8 cellular contexts compared by ENCODE assay signal in genomic region chr12:89162704-89163261, GRCh38.
DNase-seq lines count a peak whose midpoint lies in the region; ATAC-seq and TF ChIP-seq lines count a peak whose summit lies in the region.

No MANE protein-coding gene starts in this region.

- peak overlapping the region; percentile 24; the same call in 1 of the 2 replicates for H3K4me2 ChIP-seq in OCI-LY3 (ENCODE audit: low read length)

- peaks cover 4% of the 10 kb centered on the region for H3K4me1 Mint-ChIP-seq in activated naive CD8-positive, alpha-beta T cell treated with anti-CD3 and anti-CD28 coated beads for 36 hours

- H3K9ac ChIP-seq in OCI-LY3 (ENCODE audit: low read length), result no peak overlapping the region

- TF ChIP-seq CTCF in OCI-LY3 (IDR thresholded peaks at IDR 0.05; ENCODE audit: low read depth, low read length), result no peak

- no peak overlapping the region for H2AFZ ChIP-seq in OCI-LY3 (ENCODE audit: low read depth, low read length)

- H3K4me3 ChIP-seq in OCI-LY3 (ENCODE audit: low read length), result no peak overlapping the region
- H3K4me3 ChIP-seq in H7 (ENCODE audit: insufficient read depth, low read depth, low read length), result no peak overlapping the region

- H3K9me3 Mint-ChIP-seq in activated naive CD8-positive, alpha-beta T cell treated with anti-CD3 and anti-CD28 coated beads for 36 hours, result no peaks in the 10 kb centered on the region

- H3K36me3 ChIP-seq in OCI-LY3 (replicated peaks; ENCODE audit: low read depth, low read length), result no peaks in the 10 kb centered on the region
- no peaks in the 10 kb centered on the region for H3K36me3 ChIP-seq in H7 (replicated peaks; ENCODE audit: control insufficient read depth, insufficient read depth, low read length)

- H3K79me2 ChIP-seq in OCI-LY3 (ENCODE audit: low read length), result no peaks in the 10 kb centered on the region

- H3K27me3 ChIP-seq in OCI-LY3 (ENCODE audit: low read depth, low read length) (no peaks in the 10 kb centered on the region), H7 (ENCODE audit: control insufficient read depth, insufficient read depth, low read length) (peaks cover 3% of the 10 kb centered on the region)

- DNase-seq in activated naive CD8-positive, alpha-beta T cell treated with anti-CD3 and anti-CD28 coated beads for 36 hours, result peak; percentile 40
- DNase-seq in hepatic stellate cell (ENCODE audit: low spot score) (peak; percentile 18), H7 (no peak)
- peak; percentile 54 for DNase-seq in stimulated activated CD4-positive, alpha-beta T cell treated with anti-CD3 and anti-CD28 coated beads, Interleukin-2, amount 100 ng/mL, for 4 hours (ENCODE audit: low read depth)

- H4K20me1 ChIP-seq in OCI-LY3 (ENCODE audit: insufficient read depth, low read length), result no peaks in the 10 kb centered on the region

- H3K27ac ChIP-seq in OCI-LY3 (ENCODE audit: low read length), result peak overlapping the region; percentile 5; the same call in 1 of the 2 replicates

- H3K4me1 ChIP-seq in OCI-LY3 (ENCODE audit: low read length), result peaks cover 49% of the 10 kb centered on the region

- no peak overlapping the region for H3K4me3 Mint-ChIP-seq in activated naive CD8-positive, alpha-beta T cell treated with anti-CD3 and anti-CD28 coated beads for 36 hours

- no peaks in the 10 kb centered on the region for H3K9me3 ChIP-seq in OCI-LY3 (ENCODE audit: insufficient read depth, low read length)

- no peak overlapping the region for H3K27ac Mint-ChIP-seq in activated naive CD8-positive, alpha-beta T cell treated with anti-CD3 and anti-CD28 coated beads for 36 hours

- H3K36me3 Mint-ChIP-seq in activated naive CD8-positive, alpha-beta T cell treated with anti-CD3 and anti-CD28 coated beads for 36 hours, result peaks cover 1% of the 10 kb centered on the region

- no peaks in the 10 kb centered on the region for H3K27me3 Mint-ChIP-seq in activated naive CD8-positive, alpha-beta T cell treated with anti-CD3 and anti-CD28 coated beads for 36 hours

- ATAC-seq in GM19351 (IDR thresholded peaks at IDR 0.05; ENCODE audit: unreplicated experiment) (peak; percentile 30), HG03342 (IDR thresholded peaks at IDR 0.05; ENCODE audit: unreplicated experiment) (no peak), GM18498 (IDR thresholded peaks at IDR 0.05; ENCODE audit: unreplicated experiment) (no peak)
